ENCODE assay signal across 9 cellular contexts in genomic region chr14:24368215-24368561, GRCh38. TPM values are rescaled to one million over a fixed set of nuclear protein-coding genes. Genes with fewer than 3 reads are reported as not detected.
DNase-seq lines count a peak whose midpoint lies in the region; ATAC-seq, FAIRE-seq and TF ChIP-seq lines count a peak whose summit lies in the region.
"Had no signal": no experiment of that assay in that cellular context is flagged by ENCODE, and none has a peak within 500 bp of the region (broad histone marks: within the 10 kb centered on the region; RNA-seq: fewer than 3 reads in every experiment).

No MANE protein-coding gene starts in this region.

- TF ChIP-seq CTCF in activated CD8-positive, alpha-beta T cell treated with anti-CD3 and anti-CD28 coated beads for 36 hours (IDR thresholded peaks at IDR 0.05): no peak
- TF ChIP-seq CTCF in brain microvascular endothelial cell (IDR thresholded peaks at IDR 0.05; ENCODE audit: low read depth, low read length, missing control alignments) (no peak), transverse colon (IDR thresholded peaks at IDR 0.05) (no peak)

- H3K18ac ChIP-seq in mesenchymal stem cell (ENCODE audit: low read depth in 1 of 2, low read length in 2 of 2): peak overlapping the region; percentile 96 to 98

- H3K4me1 Mint-ChIP-seq in activated CD8-positive, alpha-beta T cell treated with anti-CD3 and anti-CD28 coated beads for 36 hours (ENCODE audit: low read depth): peaks cover 32% of the 10 kb centered on the region
- H3K4me1 Mint-ChIP-seq in activated CD8-positive, alpha-beta T cell treated with anti-CD3 and anti-CD28 coated beads, Interleukin-2, amount 10 ng/mL, durations not matched to agents 7 days and 5 days (ENCODE audit: low read depth): peaks cover 31% of the 10 kb centered on the region
- H3K4me1 Mint-ChIP-seq in activated T-helper 2 cell treated with anti-CD3 and anti-CD28 coated beads, Interferon-gamma antibody, Interleukin-2, Interleukin-4, amounts not matched to agents 10 μg/mL and 5 μg/mL and 100 μg/mL, durations not matched to agents 14 hours and 24 hours and 36 hours (ENCODE audit: low read depth): peaks cover 11% of the 10 kb centered on the region

- CTCF ChIA-PET in activated CD8-positive, alpha-beta T cell treated with anti-CD3 and anti-CD28 coated beads for 36 hours (lab: Charles Lee): interaction anchor here (1.4 to 6.3 kb wide), 2 partner anchors 34 to 63 kb away, joined by 7 to 30 read pairs; partner anchors contain the start of gene ADCY4
- CTCF ChIA-PET in activated CD8-positive, alpha-beta T cell treated with anti-CD3 and anti-CD28 coated beads, Interleukin-2, amount 10 ng/mL, durations not matched to agents 7 days and 5 days (lab: Charles Lee): no interaction called here

- peak overlapping the region; percentile 82 for H3K27ac ChIP-seq in brain microvascular endothelial cell
- H3K27ac ChIP-seq in mesenchymal stem cell (ENCODE audit: low read length, poor library complexity, severe bottlenecking): peak overlapping the region; percentile 52
- H3K27ac ChIP-seq in transverse colon: peak overlapping the region; percentile 89 to 93 (median 90)
- H3K27ac ChIP-seq: neutrophil had no signal

- peak overlapping the region; percentile 96 to 98 for H3K4ac ChIP-seq in mesenchymal stem cell (ENCODE audit: low read depth in 1 of 2, low read length in 2 of 2)

- no peak for ATAC-seq in activated CD8-positive, alpha-beta T cell treated with anti-CD3 and anti-CD28 coated beads for 36 hours
- ATAC-seq in activated CD8-positive, alpha-beta T cell treated with anti-CD3 and anti-CD28 coated beads, Interleukin-2, amount 10 ng/mL, durations not matched to agents 7 days and 5 days: no peak
- ATAC-seq in GM18520 (IDR thresholded peaks at IDR 0.05; ENCODE audit: unreplicated experiment): no peak

- H2AFZ ChIP-seq in mesenchymal stem cell (ENCODE audit: low read depth, low read length): peak overlapping the region; percentile 11

- no peaks in the 10 kb centered on the region for H3K27me3 ChIP-seq in brain microvascular endothelial cell (replicated peaks)
- H3K27me3 ChIP-seq in mesenchymal stem cell (ENCODE audit: control insufficient read depth in 1 of 2, insufficient read depth in 1 of 2, low read length in 2 of 2): no peaks in the 10 kb centered on the region
- peaks cover 16% of the 10 kb centered on the region for H3K27me3 ChIP-seq in transverse colon

- peak overlapping the region; percentile 99 for H3K4me2 ChIP-seq in mesenchymal stem cell (ENCODE audit: low read length, poor library complexity, severe bottlenecking)

- no peak for TF ChIP-seq POLR2A in transverse colon (IDR thresholded peaks at IDR 0.05)

- no peaks in the 10 kb centered on the region for H3K9me3 ChIP-seq in mesenchymal stem cell (ENCODE audit: control insufficient read depth, low read length)
- no peaks in the 10 kb centered on the region for H3K9me3 ChIP-seq in transverse colon
- H3K9me3 ChIP-seq: neutrophil had no signal

- H3K23ac ChIP-seq in mesenchymal stem cell (ENCODE audit: low read length in 2 of 2): peak overlapping the region; percentile 31 to 54

- peak overlapping the region; percentile 98 for H3K9ac ChIP-seq in mesenchymal stem cell (ENCODE audit: low read length)

- no peak for DNase-seq in activated CD8-positive, alpha-beta T cell treated with anti-CD3 and anti-CD28 coated beads for 36 hours
- no peak for DNase-seq in activated CD8-positive, alpha-beta T cell treated with anti-CD3 and anti-CD28 coated beads, Interleukin-2, amount 10 ng/mL, durations not matched to agents 7 days and 5 days
- DNase-seq in brain microvascular endothelial cell (no peak), mesenchymal stem cell (no peak), transverse colon (no peak), urothelium cell line (ENCODE audit: low spot score) (no peak)
- DNase-seq in activated T-helper 2 cell treated with anti-CD3 and anti-CD28 coated beads, Interferon-gamma antibody, Interleukin-2, Interleukin-4, amounts not matched to agents 10 μg/mL and 5 μg/mL and 100 μg/mL, durations not matched to agents 14 hours and 24 hours and 36 hours (ENCODE audit: low spot score): no peak

- H3K9me3 Mint-ChIP-seq in activated CD8-positive, alpha-beta T cell treated with anti-CD3 and anti-CD28 coated beads for 36 hours: no peaks in the 10 kb centered on the region
- no peaks in the 10 kb centered on the region for H3K9me3 Mint-ChIP-seq in activated CD8-positive, alpha-beta T cell treated with anti-CD3 and anti-CD28 coated beads, Interleukin-2, amount 10 ng/mL, durations not matched to agents 7 days and 5 days (ENCODE audit: insufficient read depth)
- no peaks in the 10 kb centered on the region for H3K9me3 Mint-ChIP-seq in activated T-helper 2 cell treated with anti-CD3 and anti-CD28 coated beads, Interferon-gamma antibody, Interleukin-2, Interleukin-4, amounts not matched to agents 10 μg/mL and 5 μg/mL and 100 μg/mL, durations not matched to agents 14 hours and 24 hours and 36 hours

- peak overlapping the region; percentile 99 for H2BK15ac ChIP-seq in mesenchymal stem cell (ENCODE audit: low read depth, poor library complexity, severe bottlenecking)

- peak overlapping the region in 1 of 2 experiments; percentile 51 for H2BK12ac ChIP-seq in mesenchymal stem cell (ENCODE audit: low read length in 2 of 2)

- WGBS in mesenchymal stem cell: 3% methylated on average over 14 of the region's 15 CpGs
- WGBS in transverse colon (ENCODE audit: low coverage in 1 of 2), 2 donors: 2% methylated on average over 15 of the region's 15 CpGs; no CpG with 5 or more reads in 1 of the 2 donors

- H3K4me3 ChIP-seq in brain microvascular endothelial cell (ENCODE audit: low read depth, low read length) (peak overlapping the region; percentile 80), mesenchymal stem cell (ENCODE audit: insufficient read depth in 1 of 2, low read depth in 1 of 2, low read length in 2 of 2) (peak overlapping the region; percentile 81 to 89), transverse colon (peak overlapping the region; percentile 55 to 74 (median 64))

- H2BK5ac ChIP-seq in mesenchymal stem cell (ENCODE audit: low read depth, low read length, poor library complexity, severe bottlenecking): peak overlapping the region; percentile 32

- peak overlapping the region; percentile 95 for H4K8ac ChIP-seq in mesenchymal stem cell (ENCODE audit: low read length)

- H3K27ac Mint-ChIP-seq in activated CD8-positive, alpha-beta T cell treated with anti-CD3 and anti-CD28 coated beads for 36 hours: no peak overlapping the region
- H3K27ac Mint-ChIP-seq in activated CD8-positive, alpha-beta T cell treated with anti-CD3 and anti-CD28 coated beads, Interleukin-2, amount 10 ng/mL, durations not matched to agents 7 days and 5 days: no peak overlapping the region
- H3K27ac Mint-ChIP-seq in activated T-helper 2 cell treated with anti-CD3 and anti-CD28 coated beads, Interferon-gamma antibody, Interleukin-2, Interleukin-4, amounts not matched to agents 10 μg/mL and 5 μg/mL and 100 μg/mL, durations not matched to agents 14 hours and 24 hours and 36 hours: no peak overlapping the region

- H2BK120ac ChIP-seq in mesenchymal stem cell (ENCODE audit: low read depth, low read length): peak overlapping the region; percentile 100

- FAIRE-seq in urothelium cell line (lab: Jason Lieb, UNC): no peak

- H3K4me1 ChIP-seq in mesenchymal stem cell (ENCODE audit: control insufficient read depth, insufficient read depth, low read depth, low read length) (peaks cover 33% of the 10 kb centered on the region), transverse colon (peaks cover 6 to 41% (median 28%) of the 10 kb centered on the region in 4 donors)

- H3K14ac ChIP-seq in mesenchymal stem cell (ENCODE audit: low read length in 2 of 2): peak overlapping the region; percentile 69 to 94

- in situ Hi-C loops in brain microvascular endothelial cell (cut with HindIII; ENCODE audit: low pct_ligation_motif_present, low sequenced_read_pairs): no loop called here
- in situ Hi-C loops in transverse colon (cut with MboI; ENCODE audit: low pct_ligation_motif_present in 1 of 4, low pct_unique_long_range_greater_than_20kb in 1 of 4, low sequenced_read_pairs in 3 of 4): loop anchor here in 2 of 4 donors (10.0 kb wide), 1 partner anchor 67 kb away; no protein-coding TSS in a partner anchor

- no peak for TF ChIP-seq EP300 in transverse colon (IDR thresholded peaks at IDR 0.05; ENCODE audit: low read depth)

- peaks cover 12% of the 10 kb centered on the region for H3K79me1 ChIP-seq in mesenchymal stem cell (replicated peaks; ENCODE audit: low read length, poor library complexity, severe bottlenecking)

- peak overlapping the region; percentile 90 for H4K91ac ChIP-seq in mesenchymal stem cell (ENCODE audit: low read length)

- no peaks in the 10 kb centered on the region for H3K36me3 Mint-ChIP-seq in activated CD8-positive, alpha-beta T cell treated with anti-CD3 and anti-CD28 coated beads for 36 hours (ENCODE audit: low read depth)
- no peaks in the 10 kb centered on the region for H3K36me3 Mint-ChIP-seq in activated CD8-positive, alpha-beta T cell treated with anti-CD3 and anti-CD28 coated beads, Interleukin-2, amount 10 ng/mL, durations not matched to agents 7 days and 5 days (ENCODE audit: low read depth)
- H3K36me3 Mint-ChIP-seq in activated T-helper 2 cell treated with anti-CD3 and anti-CD28 coated beads, Interferon-gamma antibody, Interleukin-2, Interleukin-4, amounts not matched to agents 10 μg/mL and 5 μg/mL and 100 μg/mL, durations not matched to agents 14 hours and 24 hours and 36 hours (ENCODE audit: low read depth): no peaks in the 10 kb centered on the region

- H2AK5ac ChIP-seq in mesenchymal stem cell (ENCODE audit: low read length, severe bottlenecking): no peak overlapping the region

- intact Hi-C loops in activated CD8-positive, alpha-beta T cell treated with anti-CD3 and anti-CD28 coated beads for 36 hours (cut with micrococcal nuclease): loop anchor here (5.0 kb wide), 1 partner anchor 64 kb away; no protein-coding TSS in a partner anchor
- intact Hi-C loops in transverse colon (cut with DNase I; ENCODE audit: low total_unique reads): loop anchor here (2.0 kb wide), 1 partner anchor 63 kb away; no protein-coding TSS in a partner anchor
- intact Hi-C loops in activated T-helper 2 cell treated with anti-CD3 and anti-CD28 coated beads, Interferon-gamma antibody, Interleukin-2, Interleukin-4, amounts not matched to agents 10 μg/mL and 5 μg/mL and 100 μg/mL, durations not matched to agents 14 hours and 24 hours and 36 hours (cut with micrococcal nuclease): no loop called here

- H3K36me3 ChIP-seq in brain microvascular endothelial cell (replicated peaks): peaks cover 3% of the 10 kb centered on the region
- peaks cover 20 to 35% of the 10 kb centered on the region in 2 experiments for H3K36me3 ChIP-seq in mesenchymal stem cell (ENCODE audit: control insufficient read depth in 1 of 2, insufficient read depth in 2 of 2, low read depth in 1 of 2, low read length in 2 of 2)
- H3K36me3 ChIP-seq in transverse colon: peaks cover 0 to 1% (median 0%) of the 10 kb centered on the region in 4 donors
- H3K36me3 ChIP-seq: neutrophil had no signal

- peak overlapping the region; percentile 61 for H3K4me3 Mint-ChIP-seq in activated CD8-positive, alpha-beta T cell treated with anti-CD3 and anti-CD28 coated beads for 36 hours
- no peak overlapping the region for H3K4me3 Mint-ChIP-seq in activated CD8-positive, alpha-beta T cell treated with anti-CD3 and anti-CD28 coated beads, Interleukin-2, amount 10 ng/mL, durations not matched to agents 7 days and 5 days
- H3K4me3 Mint-ChIP-seq in activated T-helper 2 cell treated with anti-CD3 and anti-CD28 coated beads, Interferon-gamma antibody, Interleukin-2, Interleukin-4, amounts not matched to agents 10 μg/mL and 5 μg/mL and 100 μg/mL, durations not matched to agents 14 hours and 24 hours and 36 hours (ENCODE audit: low read depth): no peak overlapping the region

- H3K27me3 Mint-ChIP-seq in activated CD8-positive, alpha-beta T cell treated with anti-CD3 and anti-CD28 coated beads for 36 hours: peaks cover 35% of the 10 kb centered on the region
- peaks cover 46% of the 10 kb centered on the region for H3K27me3 Mint-ChIP-seq in activated CD8-positive, alpha-beta T cell treated with anti-CD3 and anti-CD28 coated beads, Interleukin-2, amount 10 ng/mL, durations not matched to agents 7 days and 5 days (ENCODE audit: low read depth)
- H3K27me3 Mint-ChIP-seq in activated T-helper 2 cell treated with anti-CD3 and anti-CD28 coated beads, Interferon-gamma antibody, Interleukin-2, Interleukin-4, amounts not matched to agents 10 μg/mL and 5 μg/mL and 100 μg/mL, durations not matched to agents 14 hours and 24 hours and 36 hours (ENCODE audit: low read depth): peaks cover 43% of the 10 kb centered on the region

- POLR2A ChIA-PET in activated CD8-positive, alpha-beta T cell treated with anti-CD3 and anti-CD28 coated beads for 36 hours (lab: Charles Lee): interaction anchor here (1.4 kb wide), 1 partner anchor 62 kb away, joined by 7 read pairs; the partner anchor contains the start of genes CBLN3 and KHNYN
- POLR2A ChIA-PET in activated CD8-positive, alpha-beta T cell treated with anti-CD3 and anti-CD28 coated beads, Interleukin-2, amount 10 ng/mL, durations not matched to agents 7 days and 5 days (lab: Charles Lee): no interaction called here

RNA-seq across cellular contexts. Expression of gene NFATC4, which starts 0.2 kb away (rescaled TPM):
- 1 to 10 TPM; 1.3 to 2.0 TPM for total RNA-seq in activated CD8-positive, alpha-beta T cell treated with anti-CD3 and anti-CD28 coated beads for 36 hours
- not detected for total RNA-seq in activated CD8-positive, alpha-beta T cell treated with anti-CD3 and anti-CD28 coated beads, Interleukin-2, amount 10 ng/mL, durations not matched to agents 7 days and 5 days
- polyA plus RNA-seq in mesenchymal stem cell (2013, experiment 1 of 2): 51.4 TPM
- polyA plus RNA-seq in mesenchymal stem cell (2013, experiment 2 of 2): 48.4 TPM
- total RNA-seq in transverse colon: 10 to 100 TPM; 13.4 to 58.0 (median 20.9) TPM
- total RNA-seq in activated T-helper 2 cell treated with anti-CD3 and anti-CD28 coated beads, Interferon-gamma antibody, Interleukin-2, Interleukin-4, amounts not matched to agents 10 μg/mL and 5 μg/mL and 100 μg/mL, durations not matched to agents 14 hours and 24 hours and 36 hours: 0.21 TPM in 1 of 2 replicates, not detected in the other

RNA-seq across cellular contexts. Expression of gene RIPK3, which starts 28.4 kb away (rescaled TPM):
- 1 to 10 TPM; 5.9 to 6.5 TPM for total RNA-seq in activated CD8-positive, alpha-beta T cell treated with anti-CD3 and anti-CD28 coated beads for 36 hours
- total RNA-seq in activated CD8-positive, alpha-beta T cell treated with anti-CD3 and anti-CD28 coated beads, Interleukin-2, amount 10 ng/mL, durations not matched to agents 7 days and 5 days: 10 to 100 TPM; 26.9 to 28.6 TPM
- 3.3 TPM for polyA plus RNA-seq in mesenchymal stem cell (2013, experiment 1 of 2)
- 2.8 TPM for polyA plus RNA-seq in mesenchymal stem cell (2013, experiment 2 of 2)
- total RNA-seq in transverse colon: 100 to 1,000 TPM in 1 of 4 donors, 10 to 100 TPM in 3; 19.3 to 156 (median 53.6) TPM
- total RNA-seq in activated T-helper 2 cell treated with anti-CD3 and anti-CD28 coated beads, Interferon-gamma antibody, Interleukin-2, Interleukin-4, amounts not matched to agents 10 μg/mL and 5 μg/mL and 100 μg/mL, durations not matched to agents 14 hours and 24 hours and 36 hours: 13.2 and 15.4 TPM in 2 replicates

RNA-seq across cellular contexts. Expression of gene NYNRIN, which starts 30.6 kb away (rescaled TPM):
- total RNA-seq in activated CD8-positive, alpha-beta T cell treated with anti-CD3 and anti-CD28 coated beads for 36 hours: under 1 TPM; 0.05 to 0.27 TPM
- under 1 TPM; 0.21 to 0.52 TPM for total RNA-seq in activated CD8-positive, alpha-beta T cell treated with anti-CD3 and anti-CD28 coated beads, Interleukin-2, amount 10 ng/mL, durations not matched to agents 7 days and 5 days
- polyA plus RNA-seq in mesenchymal stem cell (2013, experiment 1 of 2): 13.6 TPM
- 12.7 TPM for polyA plus RNA-seq in mesenchymal stem cell (2013, experiment 2 of 2)
- total RNA-seq in transverse colon: 10 to 100 TPM in 1 of 4 donors, 1 to 10 TPM in 3; 2.6 to 11.4 (median 9.0) TPM
- 0.02 and 0.34 TPM in 2 replicates for total RNA-seq in activated T-helper 2 cell treated with anti-CD3 and anti-CD28 coated beads, Interferon-gamma antibody, Interleukin-2, Interleukin-4, amounts not matched to agents 10 μg/mL and 5 μg/mL and 100 μg/mL, durations not matched to agents 14 hours and 24 hours and 36 hours

RNA-seq across cellular contexts. Expression of gene ADCY4, which starts 33.3 kb away (rescaled TPM):
- 1 to 10 TPM; 1.3 to 1.5 TPM for total RNA-seq in activated CD8-positive, alpha-beta T cell treated with anti-CD3 and anti-CD28 coated beads for 36 hours
- total RNA-seq in activated CD8-positive, alpha-beta T cell treated with anti-CD3 and anti-CD28 coated beads, Interleukin-2, amount 10 ng/mL, durations not matched to agents 7 days and 5 days: 1 to 10 TPM; 3.4 to 4.7 TPM
- 0.98 TPM for polyA plus RNA-seq in mesenchymal stem cell (2013, experiment 1 of 2)
- 0.86 TPM for polyA plus RNA-seq in mesenchymal stem cell (2013, experiment 2 of 2)
- 10 to 100 TPM in 3 of 4 donors, 1 to 10 TPM in 1; 7.9 to 74.8 (median 21.3) TPM for total RNA-seq in transverse colon
- 1.5 and 2.3 TPM in 2 replicates for total RNA-seq in activated T-helper 2 cell treated with anti-CD3 and anti-CD28 coated beads, Interferon-gamma antibody, Interleukin-2, Interleukin-4, amounts not matched to agents 10 μg/mL and 5 μg/mL and 100 μg/mL, durations not matched to agents 14 hours and 24 hours and 36 hours

RNA-seq across cellular contexts. Expression of gene LTB4R, which starts 56.9 kb away (rescaled TPM):
- total RNA-seq in activated CD8-positive, alpha-beta T cell treated with anti-CD3 and anti-CD28 coated beads for 36 hours: 10 to 100 TPM; 11.6 to 11.7 TPM
- total RNA-seq in activated CD8-positive, alpha-beta T cell treated with anti-CD3 and anti-CD28 coated beads, Interleukin-2, amount 10 ng/mL, durations not matched to agents 7 days and 5 days: 10 to 100 TPM; 26.9 to 28.0 TPM
- 2.9 TPM for polyA plus RNA-seq in mesenchymal stem cell (2013, experiment 1 of 2)
- 2.6 TPM for polyA plus RNA-seq in mesenchymal stem cell (2013, experiment 2 of 2)
- 1 to 10 TPM; 1.1 to 8.3 (median 6.2) TPM for total RNA-seq in transverse colon
- 10.7 and 11.9 TPM in 2 replicates for total RNA-seq in activated T-helper 2 cell treated with anti-CD3 and anti-CD28 coated beads, Interferon-gamma antibody, Interleukin-2, Interleukin-4, amounts not matched to agents 10 μg/mL and 5 μg/mL and 100 μg/mL, durations not matched to agents 14 hours and 24 hours and 36 hours

Comparison
In these comparisons a context has a peak if more than half of its experiments do, and no peak if none do; other contexts are left out.
1. RNA of gene NFATC4, which starts 0.2 kb away (total RNA-seq): 13.4 to 58.0 TPM in transverse colon; 1.3 to 2.0 TPM in activated CD8-positive, alpha-beta T cell treated with anti-CD3 and anti-CD28 coated beads for 36 hours, 0.21 TPM in activated T-helper 2 cell treated with anti-CD3 and anti-CD28 coated beads, Interferon-gamma antibody, Interleukin-2, Interleukin-4, amounts not matched to agents 10 μg/mL and 5 μg/mL and 100 μg/mL, durations not matched to agents 14 hours and 24 hours and 36 hours and not detected in activated CD8-positive, alpha-beta T cell treated with anti-CD3 and anti-CD28 coated beads, Interleukin-2, amount 10 ng/mL, durations not matched to agents 7 days and 5 days; every median in the first group is over 4 times any median in the second.
2. Peak in every context shown above with its lines, with median percentiles within 50 percentile points of each other: H3K27ac ChIP-seq and H3K4me3 ChIP-seq.